ENCODE assay signal across 9 cellular contexts in the genomic region with DNA sequence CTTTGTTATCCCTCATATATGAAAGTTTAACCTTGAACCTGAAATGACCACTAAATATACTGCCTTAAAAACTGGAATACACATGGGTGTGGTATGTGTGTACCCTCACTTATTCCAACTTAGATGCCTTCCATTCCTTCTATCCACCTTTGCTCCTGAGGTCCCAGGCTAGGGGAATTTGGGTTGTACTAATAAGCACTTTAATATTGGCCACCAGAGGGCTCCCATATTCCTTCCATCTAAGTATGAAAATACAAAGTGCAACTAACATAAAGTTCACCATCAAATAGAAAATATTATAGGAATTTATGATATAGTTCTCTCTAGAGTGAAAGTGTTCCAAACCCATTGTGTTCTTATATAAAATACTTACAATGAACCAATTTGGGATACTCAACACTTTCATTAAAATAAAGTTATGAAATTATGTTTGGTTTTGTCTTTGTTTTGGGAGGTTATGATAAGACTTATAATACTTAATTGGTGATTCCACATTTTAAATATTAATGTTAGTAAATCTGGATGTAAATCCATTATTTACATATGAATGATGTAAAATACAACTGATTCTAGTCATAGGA.
DNase-seq lines count a peak whose midpoint lies in the region; ATAC-seq, FAIRE-seq and TF ChIP-seq lines count a peak whose summit lies in the region.
"Had no signal": no experiment of that assay in that cellular context is flagged by ENCODE, and none has a peak within 500 bp of the region (broad histone marks: within the 10 kb centered on the region; RNA-seq: fewer than 3 reads in every experiment).

No MANE protein-coding gene starts in this region.

- H3K9me2 ChIP-seq in OCI-LY1 (ENCODE audit: low read depth, low read length): no peaks in the 10 kb centered on the region

- H3K9me3 Mint-ChIP-seq in memory B cell: peaks cover 2% of the 10 kb centered on the region
- no peaks in the 10 kb centered on the region for H3K9me3 Mint-ChIP-seq in activated T-helper 1 cell treated with anti-CD3 and anti-CD28 coated beads, Interleukin-12 subunit alpha, Interleukin-12 subunit beta, Interleukin-2, Interleukin-4 antibody, amounts not matched to agents 30 ng/mL and 10 ng/mL and 1 ng/mL, durations not matched to agents 14 hours and 24 hours and 36 hours

- CTCF ChIA-PET in BJ (lab: Yijun Ruan, JAX): interaction anchor here (0.6 to 2.2 kb wide), 13 partner anchors 18 to 391 kb away, joined by 3 to 10 read pairs (median 4); no protein-coding TSS in a partner anchor

- H3F3A ChIP-seq in OCI-LY1 (ENCODE audit: insufficient read depth, low read length): no peaks in the 10 kb centered on the region

- TF ChIP-seq CTCF in BJ (IDR thresholded peaks at IDR 0.05; ENCODE audit: insufficient read depth, low read depth, low read length) (peak; percentile 70), OCI-LY1 (IDR thresholded peaks at IDR 0.05; ENCODE audit: low read length) (peak; percentile 87), colonic mucosa (IDR thresholded peaks at IDR 0.05) (peak; percentile 50)

- ATAC-seq in memory B cell (ENCODE audit: low read depth) (peak; percentile 42), HG03457 (IDR thresholded peaks at IDR 0.05; ENCODE audit: unreplicated experiment) (no peak)

- H4K20me1 ChIP-seq in OCI-LY1 (ENCODE audit: insufficient read depth, low read length): no peaks in the 10 kb centered on the region

- H3K9ac ChIP-seq in OCI-LY1 (ENCODE audit: low read length) (no peak overlapping the region), colonic mucosa (ENCODE audit: low read depth in 2 of 2, low read length in 2 of 2) (no peak overlapping the region)

- no peak for DNase-seq in BJ (ENCODE audit: low read depth)
- DNase-seq in GM18507 (ENCODE audit: extremely low spot score, insufficient read length, low read depth): no peak
- peak in 41 of 76 experiments; percentile 1 to 70 (median 34) for DNase-seq in HUDEP-2 (lab: John Stamatoyannopoulos, UW; ENCODE audit: unreplicated experiment in 76 of 76)
- DNase-seq in colonic mucosa: peak; percentile 20
- DNase-seq in memory B cell (ENCODE audit: low spot score in 2 of 2): peak; percentile 13 to 26
- DNase-seq in activated T-helper 1 cell treated with anti-CD3 and anti-CD28 coated beads, Interleukin-12 subunit alpha, Interleukin-12 subunit beta, Interleukin-2, Interleukin-4 antibody, amounts not matched to agents 30 ng/mL and 10 ng/mL and 1 ng/mL, durations not matched to agents 14 hours and 24 hours and 36 hours (ENCODE audit: low spot score): no peak

- H3K4me3 Mint-ChIP-seq in memory B cell: no peak overlapping the region
- no peak overlapping the region for H3K4me3 Mint-ChIP-seq in activated T-helper 1 cell treated with anti-CD3 and anti-CD28 coated beads, Interleukin-12 subunit alpha, Interleukin-12 subunit beta, Interleukin-2, Interleukin-4 antibody, amounts not matched to agents 30 ng/mL and 10 ng/mL and 1 ng/mL, durations not matched to agents 14 hours and 24 hours and 36 hours
- H3K4me3 Mint-ChIP-seq: IgD-negative memory B cell had no signal

- POLR2A ChIA-PET in BJ (lab: Charles Lee): no interaction called here

- H3K27ac Mint-ChIP-seq in memory B cell: no peak overlapping the region
- H3K27ac Mint-ChIP-seq in activated T-helper 1 cell treated with anti-CD3 and anti-CD28 coated beads, Interleukin-12 subunit alpha, Interleukin-12 subunit beta, Interleukin-2, Interleukin-4 antibody, amounts not matched to agents 30 ng/mL and 10 ng/mL and 1 ng/mL, durations not matched to agents 14 hours and 24 hours and 36 hours: no peak overlapping the region

- no peaks in the 10 kb centered on the region for H3K4me1 Mint-ChIP-seq in memory B cell
- H3K4me1 Mint-ChIP-seq in activated T-helper 1 cell treated with anti-CD3 and anti-CD28 coated beads, Interleukin-12 subunit alpha, Interleukin-12 subunit beta, Interleukin-2, Interleukin-4 antibody, amounts not matched to agents 30 ng/mL and 10 ng/mL and 1 ng/mL, durations not matched to agents 14 hours and 24 hours and 36 hours (ENCODE audit: low read depth): peaks cover 2% of the 10 kb centered on the region
- H3K4me1 Mint-ChIP-seq: IgD-negative memory B cell had no signal

- H3K4me1 ChIP-seq in OCI-LY1 (ENCODE audit: insufficient read depth, low read length, severe bottlenecking) (no peaks in the 10 kb centered on the region), colonic mucosa (no peaks in the 10 kb centered on the region)

- peak; percentile 66 for FAIRE-seq in GM18507 (lab: Jason Lieb, UNC)

- no peak overlapping the region for H3K4me2 ChIP-seq in OCI-LY1 (ENCODE audit: low read length)

- no peaks in the 10 kb centered on the region for H3K36me3 Mint-ChIP-seq in memory B cell
- no peaks in the 10 kb centered on the region for H3K36me3 Mint-ChIP-seq in activated T-helper 1 cell treated with anti-CD3 and anti-CD28 coated beads, Interleukin-12 subunit alpha, Interleukin-12 subunit beta, Interleukin-2, Interleukin-4 antibody, amounts not matched to agents 30 ng/mL and 10 ng/mL and 1 ng/mL, durations not matched to agents 14 hours and 24 hours and 36 hours (ENCODE audit: low read depth)

- H2AFZ ChIP-seq in OCI-LY1 (ENCODE audit: low read length): no peak overlapping the region

- intact Hi-C loops in colonic mucosa (cut with DNase I): loop anchor here (2.0 kb wide), 1 partner anchor 244 kb away; no protein-coding TSS in a partner anchor
- intact Hi-C loops in activated T-helper 1 cell treated with anti-CD3 and anti-CD28 coated beads, Interleukin-12 subunit alpha, Interleukin-12 subunit beta, Interleukin-2, Interleukin-4 antibody, amounts not matched to agents 30 ng/mL and 10 ng/mL and 1 ng/mL, durations not matched to agents 14 hours and 24 hours and 36 hours (cut with micrococcal nuclease): loop anchor here (1.0 to 10.0 kb wide), 5 partner anchors 113 to 1040 kb away; no protein-coding TSS in a partner anchor

- H3K27ac ChIP-seq in OCI-LY1 (ENCODE audit: low read depth, low read length, poor library complexity, severe bottlenecking) (no peak overlapping the region), colonic mucosa (no peak overlapping the region)

- H3K27me3 ChIP-seq in BJ (ENCODE audit: control insufficient read depth, insufficient read depth, low read length) (no peaks in the 10 kb centered on the region), OCI-LY1 (ENCODE audit: insufficient read depth, low read length) (no peaks in the 10 kb centered on the region), colonic mucosa (no peaks in the 10 kb centered on the region)

- peaks cover 2% of the 10 kb centered on the region for H3K27me3 Mint-ChIP-seq in memory B cell
- H3K27me3 Mint-ChIP-seq in activated T-helper 1 cell treated with anti-CD3 and anti-CD28 coated beads, Interleukin-12 subunit alpha, Interleukin-12 subunit beta, Interleukin-2, Interleukin-4 antibody, amounts not matched to agents 30 ng/mL and 10 ng/mL and 1 ng/mL, durations not matched to agents 14 hours and 24 hours and 36 hours (ENCODE audit: insufficient read depth): peaks cover 4% of the 10 kb centered on the region

- no peak overlapping the region for H3K4me3 ChIP-seq in BJ (ENCODE audit: low read depth, low read length)
- no peak overlapping the region for H3K4me3 ChIP-seq in OCI-LY1 (ENCODE audit: low read depth, low read length, poor library complexity, severe bottlenecking)
- no peak overlapping the region for H3K4me3 ChIP-seq in colonic mucosa

- no peaks in the 10 kb centered on the region for H3K36me3 ChIP-seq in BJ (ENCODE audit: control insufficient read depth, insufficient read depth, low read length)
- no peaks in the 10 kb centered on the region for H3K36me3 ChIP-seq in OCI-LY1 (ENCODE audit: insufficient read depth, low read length)
- no peaks in the 10 kb centered on the region for H3K36me3 ChIP-seq in colonic mucosa

- no peaks in the 10 kb centered on the region for H3K9me3 ChIP-seq in OCI-LY1 (ENCODE audit: low read length)
- H3K9me3 ChIP-seq in colonic mucosa: no peaks in the 10 kb centered on the region

- no peaks in the 10 kb centered on the region for H3K79me2 ChIP-seq in OCI-LY1 (ENCODE audit: insufficient read depth, low read length)

Comparison
In these comparisons a context has a peak if more than half of its experiments do, and no peak if none do; other contexts are left out.
1. DNase-seq: peak in HUDEP-2 (41 of 76), colonic mucosa (single experiment) and memory B cell (2 of 2); none in BJ (single experiment), GM18507 (single experiment) and activated T-helper 1 cell treated with anti-CD3 and anti-CD28 coated beads, Interleukin-12 subunit alpha, Interleukin-12 subunit beta, Interleukin-2, Interleukin-4 antibody, amounts not matched to agents 30 ng/mL and 10 ng/mL and 1 ng/mL, durations not matched to agents 14 hours and 24 hours and 36 hours (single experiment).
2. Peak in every context shown above with its lines, with median percentiles within 50 percentile points of each other: CTCF ChIP-seq.